23 cellular contexts compared by ENCODE assay signal in genomic region chr3:102904629-102905028, GRCh38.
"Had no signal": no experiment of that assay in that cellular context is flagged by ENCODE, and none has a peak within 500 bp of the region (broad histone marks: within the 10 kb centered on the region; RNA-seq: fewer than 3 reads in every experiment).

No MANE protein-coding gene starts in this region.

- ATAC-seq: K562, Panc1, PC-3 had no signal

- H3K27me3 Mint-ChIP-seq: IgD-negative memory B cell had no signal

- H3K4me3 Mint-ChIP-seq: IgD-negative memory B cell had no signal

- H3K4me3 ChIP-seq: K562 had no signal

- H3K4me2 ChIP-seq: KMS-11, SK-N-SH had no signal

- H3K36me3 Mint-ChIP-seq: IgD-negative memory B cell had no signal

- H3K4me1 Mint-ChIP-seq: IgD-negative memory B cell had no signal

- H3K9me2 ChIP-seq: SK-N-SH had no signal

- H3K9me3 ChIP-seq: SK-N-SH had no signal

- H3K9ac ChIP-seq: KMS-11, SK-N-SH had no signal

- DNase-seq: Kasumi-1, MM.1S, NCI-H1092 treated with DMSO at 0.1 percent for 48 hours, NCI-H1436, NCI-H187, NCI-H2029, NCI-H2081 treated with DMSO at 0.1 percent for 48 hours, NCI-H2171, NCI-H226, NCI-H446, NCI-H510A, NCI-H524 treated with DMSO at 0.1 percent for 48 hours, NCI-H69, NCI-H774, PC-3, SHP77, SK-N-SH had no signal

- H3K27ac Mint-ChIP-seq: IgD-negative memory B cell had no signal

- H3K27ac ChIP-seq: HL-60, KMS-11, RWPE1 had no signal
